Comparison of ENCODE assay signal across 12 cellular contexts in genomic region chr5:133681896-133682295, GRCh38.
"Had no signal": no experiment of that assay in that cellular context is flagged by ENCODE, and none has a peak within 500 bp of the region (broad histone marks: within the 10 kb centered on the region; RNA-seq: fewer than 3 reads in every experiment).

No MANE protein-coding gene starts in this region.

- H3K36me3 Mint-ChIP-seq: naive thymus-derived CD8-positive, alpha-beta T cell had no signal

- ATAC-seq: activated T-helper 17 cell treated with anti-CD3 and anti-CD28 coated beads, Interleukin-2, amount 50 U/mL, for 72 hours; mucosa of descending colon; naive thymus-derived CD8-positive, alpha-beta T cell had no signal

- H3K9me3 Mint-ChIP-seq: activated CD4-positive, alpha-beta T cell treated with anti-CD3 and anti-CD28 coated beads, Interleukin-2, amount 10 ng/mL, durations not matched to agents 7 days and 5 days; activated naive CD4-positive, alpha-beta T cell treated with anti-CD3 and anti-CD28 coated beads for 36 hours; activated T-helper 17 cell treated with anti-CD3 and anti-CD28 coated beads, Interleukin-2, amount 50 U/mL, for 72 hours; naive thymus-derived CD8-positive, alpha-beta T cell had no signal

- H3K27ac Mint-ChIP-seq: activated CD4-positive, alpha-beta T cell treated with anti-CD3 and anti-CD28 coated beads, Interleukin-2, amount 10 ng/mL, durations not matched to agents 7 days and 5 days; activated naive CD4-positive, alpha-beta T cell treated with anti-CD3 and anti-CD28 coated beads for 36 hours; activated T-helper 17 cell treated with anti-CD3 and anti-CD28 coated beads, Interleukin-2, amount 50 U/mL, for 72 hours; naive thymus-derived CD8-positive, alpha-beta T cell had no signal

- H3K4me3 ChIP-seq: left ventricle myocardium inferior, mucosa of descending colon, skin epidermis had no signal

- H3K36me3 ChIP-seq: left ventricle myocardium inferior, neutrophil had no signal

- H3K4me3 Mint-ChIP-seq: activated CD4-positive, alpha-beta T cell treated with anti-CD3 and anti-CD28 coated beads, Interleukin-2, amount 10 ng/mL, durations not matched to agents 7 days and 5 days; activated naive CD4-positive, alpha-beta T cell treated with anti-CD3 and anti-CD28 coated beads for 36 hours; activated T-helper 17 cell treated with anti-CD3 and anti-CD28 coated beads, Interleukin-2, amount 50 U/mL, for 72 hours; naive thymus-derived CD8-positive, alpha-beta T cell had no signal

- H3K4me1 Mint-ChIP-seq: activated CD4-positive, alpha-beta T cell treated with anti-CD3 and anti-CD28 coated beads, Interleukin-2, amount 10 ng/mL, durations not matched to agents 7 days and 5 days; activated T-helper 17 cell treated with anti-CD3 and anti-CD28 coated beads, Interleukin-2, amount 50 U/mL, for 72 hours had no signal

- H3K4me1 ChIP-seq: left ventricle myocardium inferior had no signal

- H3K27ac ChIP-seq: left ventricle myocardium inferior, neutrophil, skin epidermis had no signal

- H3K9me3 ChIP-seq: left ventricle myocardium inferior, mucosa of descending colon, neutrophil had no signal

- DNase-seq: activated CD4-positive, alpha-beta T cell treated with anti-CD3 and anti-CD28 coated beads, Interleukin-2, amount 10 ng/mL, durations not matched to agents 7 days and 5 days; activated CD4-positive, CD25-positive, alpha-beta regulatory T cell; left ventricle myocardium inferior; mucosa of descending colon; naive thymus-derived CD8-positive, alpha-beta T cell; posterior cingulate gyrus; stimulated activated CD4-positive, alpha-beta T cell treated with anti-CD3 and anti-CD28 coated beads, Interleukin-4, amount 100 ng/mL, for 24 hours; stimulated activated naive CD4-positive, alpha-beta T cell treated with Interleukin-2 at 50 U/mL for 16 hours had no signal
